In genomic region chr14:106657460-106657859, GRCh38 we compare ENCODE assay signal across 9 cellular contexts.
DNase-seq lines count a peak whose midpoint lies in the region; ATAC-seq and TF ChIP-seq lines count a peak whose summit lies in the region.
"Had no signal": no experiment of that assay in that cellular context is flagged by ENCODE, and none has a peak within 500 bp of the region (broad histone marks: within the 10 kb centered on the region; RNA-seq: fewer than 3 reads in every experiment).

No MANE protein-coding gene starts in this region.

- POLR2A ChIA-PET in T-cell (lab: Charles Lee), result no interaction called here

- in situ Hi-C loops in GM13976 (cut with MboI; ENCODE audit: low sequenced_read_pairs, unreplicated experiment), result no loop called here

- DNase-seq in GM13976 (ENCODE audit: low spot score) (peak; percentile 8), T-cell (peak in 33 of 34 experiments; percentile 19 to 72 (median 55)), mesothelial cell of epicardium (ENCODE audit: low spot score in 2 of 2, unreplicated experiment in 2 of 2) (no peak), substantia nigra (lab: John Stamatoyannopoulos, UW) (no peak), progenitor cell of endocrine pancreas (ENCODE audit: low spot score, unreplicated experiment) (no peak)
- DNase-seq in activated naive CD4-positive, alpha-beta T cell (lab: John Stamatoyannopoulos, UW), result peak in 3 of 4 experiments; percentile 45 to 70 (median 60)
- DNase-seq in stimulated activated CD8-positive, alpha-beta memory T cell treated with anti-CD3 and anti-CD28 coated beads, Interleukin-2, amount 100 ng/mL, for 48 hours (ENCODE audit: low read depth in 2 of 2), result peak; percentile 50 to 52

- H3K27ac ChIP-seq in substantia nigra (ENCODE audit: low read depth, low read length, poor library complexity, severe bottlenecking), result no peak overlapping the region

- H3K27ac Mint-ChIP-seq in T-cell (peak overlapping the region; percentile 31 to 55), mesothelial cell of epicardium (no peak overlapping the region), progenitor cell of endocrine pancreas (no peak overlapping the region)
- H3K27ac Mint-ChIP-seq: brain had no signal

- CTCF ChIA-PET in T-cell (lab: Charles Lee), result no interaction called here

- TF ChIP-seq CTCF in GM13976 (IDR thresholded peaks at IDR 0.05; ENCODE audit: borderline replicate concordance, control extremely low read depth, extremely low read depth, insufficient read depth, missing control alignments) (peak; percentile 57), mesothelial cell of epicardium (IDR thresholded peaks at IDR 0.05; ENCODE audit: unreplicated experiment) (no peak), progenitor cell of endocrine pancreas (IDR thresholded peaks at IDR 0.05; ENCODE audit: unreplicated experiment) (no peak)

- H3K4me1 Mint-ChIP-seq in T-cell, result peaks cover 22 to 31% (median 28%) of the 10 kb centered on the region in 3 donors
- H3K4me1 Mint-ChIP-seq in mesothelial cell of epicardium, result no peaks in the 10 kb centered on the region
- H3K4me1 Mint-ChIP-seq in progenitor cell of endocrine pancreas (ENCODE audit: low read depth), result no peaks in the 10 kb centered on the region
- H3K4me1 Mint-ChIP-seq: brain had no signal

- peak; percentile 64 to 82 (median 76) for ATAC-seq in T-cell (replicated peaks in 1 of 4)
- no peak for ATAC-seq in HG03354 (IDR thresholded peaks at IDR 0.05; ENCODE audit: poor library complexity, severe bottlenecking, unreplicated experiment)

- H3K4me3 Mint-ChIP-seq in T-cell (peak overlapping the region in 1 of 3 donors; percentile 3), mesothelial cell of epicardium (no peak overlapping the region), progenitor cell of endocrine pancreas (ENCODE audit: low read depth) (no peak overlapping the region)
- H3K4me3 Mint-ChIP-seq: brain had no signal

- peaks cover under 1 to 6% of the 10 kb centered on the region in 2 donors for H3K27me3 Mint-ChIP-seq in T-cell
- no peaks in the 10 kb centered on the region for H3K27me3 Mint-ChIP-seq in mesothelial cell of epicardium (ENCODE audit: low read depth)
- H3K27me3 Mint-ChIP-seq in progenitor cell of endocrine pancreas, result no peaks in the 10 kb centered on the region
- H3K27me3 Mint-ChIP-seq: brain had no signal

- no peaks in the 10 kb centered on the region for H3K9me3 Mint-ChIP-seq in T-cell
- H3K9me3 Mint-ChIP-seq in mesothelial cell of epicardium, result peaks cover 59% of the 10 kb centered on the region
- H3K9me3 Mint-ChIP-seq in progenitor cell of endocrine pancreas (ENCODE audit: low read depth), result peaks cover 49% of the 10 kb centered on the region

- no peaks in the 10 kb centered on the region for H3K36me3 Mint-ChIP-seq in T-cell
- peaks cover 2% of the 10 kb centered on the region for H3K36me3 Mint-ChIP-seq in mesothelial cell of epicardium
- peaks cover 1% of the 10 kb centered on the region for H3K36me3 Mint-ChIP-seq in progenitor cell of endocrine pancreas (ENCODE audit: insufficient read depth)
- H3K36me3 Mint-ChIP-seq: brain had no signal

Comparison
In these comparisons a context has a peak if more than half of its experiments do, and no peak if none do; other contexts are left out.
1. DNase-seq: peak in GM13976 (single experiment), T-cell (33 of 34), activated naive CD4-positive, alpha-beta T cell (3 of 4) and stimulated activated CD8-positive, alpha-beta memory T cell treated with anti-CD3 and anti-CD28 coated beads, Interleukin-2, amount 100 ng/mL, for 48 hours (2 of 2); none in mesothelial cell of epicardium (0 of 2), substantia nigra (0 of 49) and progenitor cell of endocrine pancreas (single experiment).
2. H3K27ac Mint-ChIP-seq: peak in T-cell (2 of 2); none in mesothelial cell of epicardium (single experiment) and progenitor cell of endocrine pancreas (single experiment).